In genomic region chr18:45666520-45666919, GRCh38 we compare ENCODE assay signal across 9 cellular contexts. TPM values are rescaled to one million over a fixed set of nuclear protein-coding genes. Genes with fewer than 3 reads are reported as not detected.
DNase-seq lines count a peak whose midpoint lies in the region; ATAC-seq and TF ChIP-seq lines count a peak whose summit lies in the region.
"Had no signal": no experiment of that assay in that cellular context is flagged by ENCODE, and none has a peak within 500 bp of the region (broad histone marks: within the 10 kb centered on the region; RNA-seq: fewer than 3 reads in every experiment).

No MANE protein-coding gene starts in this region.

- 46 to 47% methylated on average over 3 of the region's 3 CpGs for WGBS in lower leg skin, 2 donors

- in situ Hi-C loops in gastrocnemius medialis (cut with MboI; ENCODE audit: low sequenced_read_pairs in 4 of 4) = loop anchor here (10.0 to 25.0 kb wide), 5 partner anchors 221 to 408 kb away; partner anchors contain the start of gene PSTPIP2 (in 2 of the 4)

- peak overlapping the region; percentile 57 for H3K4me3 ChIP-seq in OCI-LY3 (ENCODE audit: low read length)
- no peak overlapping the region for H3K4me3 ChIP-seq in gastrocnemius medialis
- no peak overlapping the region for H3K4me3 ChIP-seq in WERI-Rb-1 (ENCODE audit: low read depth, low read length)
- no peak overlapping the region for H3K4me3 ChIP-seq in lower leg skin (ENCODE audit: low read depth, poor library complexity, severe bottlenecking)

- TF ChIP-seq CTCF in OCI-LY3 (IDR thresholded peaks at IDR 0.05; ENCODE audit: low read depth, low read length) (no peak), gastrocnemius medialis (IDR thresholded peaks at IDR 0.05 in 4 of 5, conservative IDR thresholded peaks at IDR 0.05 in 1 of 5) (no peak), WERI-Rb-1 (IDR thresholded peaks at IDR 0.05; ENCODE audit: low read depth, low read length) (no peak), lower leg skin (IDR thresholded peaks at IDR 0.05) (no peak), foreskin keratinocyte (conservative IDR thresholded peaks at IDR 0.05) (no peak)

- peak; percentile 57 to 59 for ATAC-seq in activated CD4-positive, CD25-positive, alpha-beta regulatory T cell treated with anti-CD3 and anti-CD28 coated beads, Interleukin-2, amount 50 U/mL, for 24 hours
- ATAC-seq in HG02759 (IDR thresholded peaks at IDR 0.05; ENCODE audit: unreplicated experiment) = peak; percentile 71
- no peak for ATAC-seq in gastrocnemius medialis
- ATAC-seq in foreskin keratinocyte = no peak

- H3K27ac ChIP-seq in OCI-LY3 (ENCODE audit: low read length) = peak overlapping the region; percentile 66
- peak overlapping the region in 3 of 4 donors; percentile 9 to 55 (median 32) for H3K27ac ChIP-seq in gastrocnemius medialis
- H3K27ac ChIP-seq in WERI-Rb-1 = no peak overlapping the region
- H3K27ac ChIP-seq in foreskin keratinocyte = no peak overlapping the region

- peak overlapping the region; percentile 85 for H2AFZ ChIP-seq in OCI-LY3 (ENCODE audit: low read depth, low read length)

- DNase-seq in activated CD4-positive, CD25-positive, alpha-beta regulatory T cell (lab: John Stamatoyannopoulos, UW) = no peak
- no peak for DNase-seq in gastrocnemius medialis
- no peak for DNase-seq in WERI-Rb-1
- DNase-seq in lower leg skin (ENCODE audit: low spot score in 2 of 2) = no peak
- DNase-seq in foreskin keratinocyte = no peak

- no peaks in the 10 kb centered on the region for H3K79me2 ChIP-seq in OCI-LY3 (ENCODE audit: low read length)

- intact Hi-C loops in gastrocnemius medialis (cut with DNase I; ENCODE audit: low total_unique reads) (loop anchor here (5.0 kb wide), 1 partner anchor 406 kb away; the partner anchor contains the start of gene PSTPIP2), lower leg skin (cut with DNase I; ENCODE audit: low total_unique reads) (no loop called here)

- H3K4me1 ChIP-seq in OCI-LY3 (ENCODE audit: low read length) = peaks cover 60% of the 10 kb centered on the region
- peaks cover 10 to 13% of the 10 kb centered on the region in 2 donors for H3K4me1 ChIP-seq in gastrocnemius medialis
- H3K4me1 ChIP-seq in foreskin keratinocyte = no peaks in the 10 kb centered on the region

- peak overlapping the region; percentile 86 for H3K4me2 ChIP-seq in OCI-LY3 (ENCODE audit: low read length)

- no peaks in the 10 kb centered on the region for H3K27me3 ChIP-seq in OCI-LY3 (ENCODE audit: low read depth, low read length)
- H3K27me3 ChIP-seq in gastrocnemius medialis = no peaks in the 10 kb centered on the region
- H3K27me3 ChIP-seq in WERI-Rb-1 (ENCODE audit: insufficient read depth, low read depth, severe bottlenecking) = peaks cover 38% of the 10 kb centered on the region
- no peaks in the 10 kb centered on the region for H3K27me3 ChIP-seq in foreskin keratinocyte

- peak overlapping the region; percentile 57 for H3K9ac ChIP-seq in OCI-LY3 (ENCODE audit: low read length)

- no peaks in the 10 kb centered on the region for H4K20me1 ChIP-seq in OCI-LY3 (ENCODE audit: insufficient read depth, low read length)

- TF ChIP-seq POLR2A in gastrocnemius medialis (IDR thresholded peaks at IDR 0.05) = no peak
- TF ChIP-seq POLR2A in lower leg skin (IDR thresholded peaks at IDR 0.05) = no peak

- no peaks in the 10 kb centered on the region for H3K36me3 ChIP-seq in OCI-LY3 (replicated peaks; ENCODE audit: low read depth, low read length)
- H3K36me3 ChIP-seq in gastrocnemius medialis = no peaks in the 10 kb centered on the region
- no peaks in the 10 kb centered on the region for H3K36me3 ChIP-seq in WERI-Rb-1

- H3K9me3 ChIP-seq in OCI-LY3 (ENCODE audit: insufficient read depth, low read length) = no peaks in the 10 kb centered on the region
- H3K9me3 ChIP-seq in gastrocnemius medialis = no peaks in the 10 kb centered on the region
- H3K9me3 ChIP-seq in WERI-Rb-1 (ENCODE audit: severe bottlenecking) = no peaks in the 10 kb centered on the region

RNA-seq across cellular contexts. Expression of gene SLC14A2, which starts 51.2 kb away (rescaled TPM):
- total RNA-seq in gastrocnemius medialis (under 1 TPM in 1 of 4 donors, not detected in 3; 0.36 TPM), lower leg skin (not detected), foreskin keratinocyte (not detected in 2 replicates)
- not detected in 2 replicates for polyA plus RNA-seq in foreskin keratinocyte
- total RNA-seq: fibroblast of villous mesenchyme had no signal

RNA-seq across cellular contexts. Expression of gene SLC14A1, which starts 57.5 kb away (rescaled TPM):
- total RNA-seq in gastrocnemius medialis = 1 to 10 TPM; 1.1 to 8.2 (median 7.1) TPM
- total RNA-seq in lower leg skin = 10 to 100 TPM in 1 of 4 donors, 1 to 10 TPM in 2, under 1 TPM in 1; 0.59 to 15.7 (median 4.6) TPM
- 0.25 TPM in 1 of 2 replicates, not detected in the other for total RNA-seq in foreskin keratinocyte
- 0.01 and 0.21 TPM in 2 replicates for polyA plus RNA-seq in foreskin keratinocyte

Comparison
In these comparisons a context has a peak if more than half of its experiments do, and no peak if none do; other contexts are left out.
1. ATAC-seq: peak in activated CD4-positive, CD25-positive, alpha-beta regulatory T cell treated with anti-CD3 and anti-CD28 coated beads, Interleukin-2, amount 50 U/mL, for 24 hours (2 of 2) and HG02759 (single experiment); none in gastrocnemius medialis (0 of 2) and foreskin keratinocyte (single experiment).
2. H3K27ac ChIP-seq: peak in OCI-LY3 (single experiment) and gastrocnemius medialis (3 of 4); none in WERI-Rb-1 (single experiment) and foreskin keratinocyte (single experiment).